ENCODE assay signal across 8 cellular contexts in genomic region chr7:27196287-27196739, GRCh38. TPM values are rescaled to one million over a fixed set of nuclear protein-coding genes. Genes with fewer than 3 reads are reported as not detected.
DNase-seq lines count a peak whose midpoint lies in the region; ATAC-seq and TF ChIP-seq lines count a peak whose summit lies in the region.

No MANE protein-coding gene starts in this region.

- WGBS in suprapubic skin = 1% methylated on average over 6 of the region's 6 CpGs

- no peaks in the 10 kb centered on the region for H3K9me3 ChIP-seq in CD4-positive, alpha-beta T cell (ENCODE audit: control insufficient read depth, low read length)
- peaks cover 0 to 6% (median 0%) of the 10 kb centered on the region in 4 donors for H3K9me3 ChIP-seq in Peyer's patch
- H3K9me3 ChIP-seq in neutrophil = no peaks in the 10 kb centered on the region
- no peaks in the 10 kb centered on the region for H3K9me3 ChIP-seq in suprapubic skin

- no peak overlapping the region for H3K27ac Mint-ChIP-seq in CD4-positive, alpha-beta T cell

- POLR2A ChIA-PET in CD4-positive, alpha-beta T cell (lab: Charles Lee) = interaction anchor here (0.7 to 1.3 kb wide), 3 partner anchors 9 to 824 kb away, joined by 3 to 8 read pairs (median 3); no protein-coding TSS in a partner anchor

- H3K36me3 ChIP-seq in Peyer's patch (no peaks in the 10 kb centered on the region), neutrophil (no peaks in the 10 kb centered on the region), suprapubic skin (no peaks in the 10 kb centered on the region)

- no peak overlapping the region for H3K4me3 ChIP-seq in Peyer's patch
- H3K4me3 ChIP-seq in neutrophil (ENCODE audit: low read depth in 1 of 2, low read length in 1 of 2) = no peak overlapping the region
- H3K4me3 ChIP-seq in suprapubic skin = no peak overlapping the region

- intact Hi-C loops in CD4-positive, alpha-beta T cell (cut with DNase I, micrococcal nuclease) = loop anchor here (1.0 to 10.0 kb wide), 15 partner anchors 44 to 988 kb away; partner anchors contain the start of genes HIBADH (in 2 of the 2), HOXA3 (in 1 of the 2), JAZF1 (in 1 of the 2) and TAX1BP1 (in 1 of the 2)

- peaks cover 88% of the 10 kb centered on the region for H3K27me3 Mint-ChIP-seq in CD4-positive, alpha-beta T cell

- H3K36me3 Mint-ChIP-seq in CD4-positive, alpha-beta T cell (ENCODE audit: low read depth) = no peaks in the 10 kb centered on the region

- no peaks in the 10 kb centered on the region for H3K9me3 Mint-ChIP-seq in CD4-positive, alpha-beta T cell

- no peak overlapping the region for H3K27ac ChIP-seq in CD4-positive, alpha-beta T cell (ENCODE audit: low read depth, low read length)
- H3K27ac ChIP-seq in Peyer's patch = no peak overlapping the region
- H3K27ac ChIP-seq in neutrophil = no peak overlapping the region
- H3K27ac ChIP-seq in suprapubic skin = no peak overlapping the region

- TF ChIP-seq POLR2A in Peyer's patch (IDR thresholded peaks at IDR 0.05) (no peak), suprapubic skin (IDR thresholded peaks at IDR 0.05) (no peak)

- peaks cover 8 to 45% (median 25%) of the 10 kb centered on the region in 4 donors for H3K4me1 ChIP-seq in Peyer's patch
- H3K4me1 ChIP-seq in neutrophil (ENCODE audit: control insufficient read depth in 1 of 2, insufficient read depth in 1 of 2, low read depth in 1 of 2, low read length in 1 of 2) = peaks cover 42 to 56% of the 10 kb centered on the region in 2 experiments
- peaks cover 52% of the 10 kb centered on the region for H3K4me1 ChIP-seq in suprapubic skin

- H3K4me3 Mint-ChIP-seq in CD4-positive, alpha-beta T cell = peak overlapping the region; percentile 57

- H3K4me1 Mint-ChIP-seq in CD4-positive, alpha-beta T cell (ENCODE audit: low read depth) = peaks cover 43% of the 10 kb centered on the region

- TF ChIP-seq CTCF in CD4-positive, alpha-beta T cell (IDR thresholded peaks at IDR 0.05) = peak; percentile 84
- TF ChIP-seq CTCF in Peyer's patch (IDR thresholded peaks at IDR 0.05) = peak; percentile 14 to 87 (median 76)
- peak; percentile 56 for TF ChIP-seq CTCF in neutrophil (IDR thresholded peaks at IDR 0.05)
- TF ChIP-seq CTCF in suprapubic skin (IDR thresholded peaks at IDR 0.05) = peak; percentile 60 to 71

- H3K27me3 ChIP-seq in CD4-positive, alpha-beta T cell (ENCODE audit: control insufficient read depth, insufficient read depth, low read length) = peaks cover 88% of the 10 kb centered on the region
- H3K27me3 ChIP-seq in Peyer's patch (peaks cover 0 to 88% of the 10 kb centered on the region in 2 donors), neutrophil (peaks cover 99% of the 10 kb centered on the region), suprapubic skin (peaks cover 99% of the 10 kb centered on the region)

- TF ChIP-seq EP300 in suprapubic skin (IDR thresholded peaks at IDR 0.05) = no peak

- peak; percentile 75 to 88 (median 82) for DNase-seq in CD4-positive, alpha-beta T cell
- peak; percentile 88 for DNase-seq in HuH-7.5 (ENCODE audit: low spot score)
- peak; percentile 82 to 95 (median 87) for DNase-seq in Peyer's patch
- DNase-seq in activated T-cell treated with anti-CD3 and anti-CD28 coated beads, Interleukin-2, amount 50 U/mL, for 48 hours = peak; percentile 89 to 91
- peak; percentile 59 for DNase-seq in fibroblast of gingiva (ENCODE audit: low read depth)
- DNase-seq in suprapubic skin (ENCODE audit: low spot score in 2 of 2) = peak; percentile 86 to 95

- CTCF ChIA-PET in CD4-positive, alpha-beta T cell (lab: Charles Lee) = interaction anchor here (0.6 to 2.4 kb wide), 21 partner anchors 10 to 1304 kb away, joined by 3 to 17 read pairs (median 4); partner anchors contain the start of gene HOXA11

- peak; percentile 51 for ATAC-seq in CD4-positive, alpha-beta T cell (ENCODE audit: poor library complexity)
- ATAC-seq in HG02759 (IDR thresholded peaks at IDR 0.05; ENCODE audit: unreplicated experiment) = no peak

RNA-seq across cellular contexts. Expression of gene HOXA13, which starts 3.6 kb away (rescaled TPM):
- not detected for total RNA-seq in CD4-positive, alpha-beta T cell
- total RNA-seq in Peyer's patch = not detected
- total RNA-seq in suprapubic skin = under 1 TPM in 1 of 4 donors, not detected in 3; 0.17 TPM

RNA-seq across cellular contexts. Expression of gene HOXA11, which starts 11.3 kb away (rescaled TPM):
- total RNA-seq in CD4-positive, alpha-beta T cell = not detected
- not detected for total RNA-seq in Peyer's patch
- total RNA-seq in suprapubic skin = 1 to 10 TPM in 1 of 4 donors, under 1 TPM in 2, not detected in 1; 0.34 to 1.2 (median 0.95) TPM

RNA-seq across cellular contexts. Expression of gene HOXA10, which starts 22.2 kb away (rescaled TPM):
- not detected for total RNA-seq in CD4-positive, alpha-beta T cell
- 10 to 100 TPM; 15.7 to 28.4 (median 19.8) TPM for total RNA-seq in Peyer's patch
- 1 to 10 TPM; 4.7 to 8.9 (median 6.0) TPM for total RNA-seq in suprapubic skin

RNA-seq across cellular contexts. Expression of gene HOXA9, which starts 31.0 kb away (rescaled TPM):
- total RNA-seq in CD4-positive, alpha-beta T cell = not detected
- 10 to 100 TPM; 25.7 to 71.2 (median 46.1) TPM for total RNA-seq in Peyer's patch
- total RNA-seq in suprapubic skin = 10 to 100 TPM; 26.7 to 64.8 (median 48.7) TPM

RNA-seq across cellular contexts. Expression of gene HOXA7, which starts 39.8 kb away (rescaled TPM):
- total RNA-seq in CD4-positive, alpha-beta T cell = not detected
- total RNA-seq in Peyer's patch (10 to 100 TPM in 1 of 4 donors, 1 to 10 TPM in 3; 3.3 to 11.8 (median 5.7) TPM), suprapubic skin (10 to 100 TPM; 14.8 to 23.6 (median 17.5) TPM)

Comparison
In these comparisons a context has a peak if more than half of its experiments do, and no peak if none do; other contexts are left out.
1. RNA of gene HOXA10, which starts 22.2 kb away (total RNA-seq): 15.7 to 28.4 TPM in Peyer's patch and 4.7 to 8.9 TPM in suprapubic skin; not detected in CD4-positive, alpha-beta T cell; every median in the first group is over 4 times any median in the second.
2. Peak in every context shown above with its lines, with median percentiles within 50 percentile points of each other: DNase-seq and CTCF ChIP-seq.